11 cellular contexts compared by ENCODE assay signal in genomic region chr19:45615056-45615455, GRCh38. TPM values are rescaled to one million over a fixed set of nuclear protein-coding genes. Genes with fewer than 3 reads are reported as not detected.
DNase-seq lines count a peak whose midpoint lies in the region; ATAC-seq and TF ChIP-seq lines count a peak whose summit lies in the region.
"Not testable (repeated sequence)": the region's sequence is repeated elsewhere in the genome, so short reads cannot be mapped to it uniquely, and the experiment has no call there.
"Had no signal": no experiment of that assay in that cellular context is flagged by ENCODE, and none has a peak within 500 bp of the region (broad histone marks: within the 10 kb centered on the region; RNA-seq: fewer than 3 reads in every experiment).

No MANE protein-coding gene starts in this region.

- H3K4me2 ChIP-seq in HCT116 (ENCODE audit: low read length) = peak overlapping the region; percentile 84

- H3K9me3 Mint-ChIP-seq in activated CD4-positive, alpha-beta memory T cell treated with anti-CD3 and anti-CD28 coated beads for 36 hours; natural killer cell treated with Interleukin-12 subunit alpha and Interleukin-12 subunit beta and Interleukin-15 and Interleukin-18, amount 100 ng/mL, for 72 hours: not testable (repeated sequence)

- in situ Hi-C loops in brain microvascular endothelial cell (cut with HindIII; ENCODE audit: low pct_ligation_motif_present, low sequenced_read_pairs); transverse colon (cut with MboI; ENCODE audit: low pct_ligation_motif_present in 1 of 4, low pct_unique_long_range_greater_than_20kb in 1 of 4, low sequenced_read_pairs in 3 of 4): not testable (repeated sequence)

- CTCF ChIA-PET in HCT116 (lab: Charles Lee) = interaction anchor here (1.6 to 4.8 kb wide), 3 partner anchors 26 to 176 kb away, joined by 5 to 45 read pairs (median 7); partner anchors contain the start of genes EML2, QPCTL and SNRPD2
- CTCF ChIA-PET in activated CD4-positive, alpha-beta memory T cell treated with anti-CD3 and anti-CD28 coated beads for 36 hours (lab: Charles Lee) = interaction anchor here (1.1 to 7.3 kb wide), 3 partner anchors 24 to 57 kb away, joined by 4 to 58 read pairs (median 5); no protein-coding TSS in a partner anchor

- peaks cover 28% of the 10 kb centered on the region for H3K4me1 Mint-ChIP-seq in activated CD4-positive, alpha-beta memory T cell treated with anti-CD3 and anti-CD28 coated beads for 36 hours (ENCODE audit: low read depth)
- peaks cover 19 to 22% of the 10 kb centered on the region in 2 donors for H3K4me1 Mint-ChIP-seq in natural killer cell treated with Interleukin-12 subunit alpha and Interleukin-12 subunit beta and Interleukin-15 and Interleukin-18, amount 100 ng/mL, for 72 hours (ENCODE audit: low read depth in 2 of 2)

- H3K4me1 ChIP-seq in HCT116 (ENCODE audit: control insufficient read depth in 1 of 2, insufficient read depth in 2 of 2, low read length in 2 of 2) (peaks cover 30 to 38% of the 10 kb centered on the region in 2 experiments), Peyer's patch (peaks cover 0 to 15% (median 3%) of the 10 kb centered on the region in 4 donors), foreskin keratinocyte (peaks cover 20% of the 10 kb centered on the region), transverse colon (peaks cover 3 to 24% (median 16%) of the 10 kb centered on the region in 4 donors)

- H3K36me3 Mint-ChIP-seq in activated CD4-positive, alpha-beta memory T cell treated with anti-CD3 and anti-CD28 coated beads for 36 hours = peaks cover 64% of the 10 kb centered on the region
- H3K36me3 Mint-ChIP-seq in natural killer cell treated with Interleukin-12 subunit alpha and Interleukin-12 subunit beta and Interleukin-15 and Interleukin-18, amount 100 ng/mL, for 72 hours = peaks cover 18% of the 10 kb centered on the region

- peak overlapping the region; percentile 76 for H3K27ac ChIP-seq in 22Rv1
- H3K27ac ChIP-seq in HCT116 (ENCODE audit: low read depth, low read length) = peak overlapping the region; percentile 98
- peak overlapping the region in 3 of 4 donors; percentile 72 to 91 (median 78) for H3K27ac ChIP-seq in Peyer's patch
- H3K27ac ChIP-seq in brain microvascular endothelial cell = peak overlapping the region; percentile 83
- H3K27ac ChIP-seq in foreskin keratinocyte = peak overlapping the region; percentile 96
- peak overlapping the region; percentile 75 to 89 (median 86) for H3K27ac ChIP-seq in transverse colon

- peak overlapping the region; percentile 99 for H3K27ac Mint-ChIP-seq in activated CD4-positive, alpha-beta memory T cell treated with anti-CD3 and anti-CD28 coated beads for 36 hours
- H3K27ac Mint-ChIP-seq in natural killer cell treated with Interleukin-12 subunit alpha and Interleukin-12 subunit beta and Interleukin-15 and Interleukin-18, amount 100 ng/mL, for 72 hours = peak overlapping the region; percentile 98

- not testable (repeated sequence) for DNase-seq in HCT116 (ENCODE audit: low read depth, low spot score); Peyer's patch; activated CD4-positive, alpha-beta memory T cell treated with anti-CD3 and anti-CD28 coated beads for 36 hours; brain microvascular endothelial cell; foreskin keratinocyte; natural killer cell treated with Interleukin-12 subunit alpha and Interleukin-12 subunit beta and Interleukin-15 and Interleukin-18, amount 100 ng/mL, for 72 hours (ENCODE audit: low spot score); transverse colon

- not testable (repeated sequence) for H3K9me2 ChIP-seq in HCT116 (ENCODE audit: insufficient read depth)

- TF ChIP-seq RAD21 in HCT116 (IDR thresholded peaks at IDR 0.05; ENCODE audit: low read depth) = not testable (repeated sequence)

- intact Hi-C loops in HCT116 (cut with micrococcal nuclease); activated CD4-positive, alpha-beta memory T cell treated with anti-CD3 and anti-CD28 coated beads for 36 hours (cut with micrococcal nuclease); transverse colon (cut with DNase I; ENCODE audit: low total_unique reads): not testable (repeated sequence)

- peak overlapping the region; percentile 65 for H3K9ac ChIP-seq in HCT116 (ENCODE audit: low read length)

- POLR2A ChIA-PET in HCT116 (lab: Charles Lee) = interaction anchor here (1.1 to 3.4 kb wide), 11 partner anchors 11 to 174 kb away, joined by 3 to 54 read pairs (median 7); partner anchors contain the start of genes EML2, FOSB, OPA3 and SIX5
- POLR2A ChIA-PET in activated CD4-positive, alpha-beta memory T cell treated with anti-CD3 and anti-CD28 coated beads for 36 hours (lab: Charles Lee) = interaction anchor here (0.6 to 4.6 kb wide), 4 partner anchors 9 to 271 kb away, joined by 3 to 54 read pairs (median 7); partner anchors contain the start of gene IRF2BP1

- not testable (repeated sequence) for H3K27me3 ChIP-seq in HCT116 (ENCODE audit: insufficient read depth, low read length); Peyer's patch; brain microvascular endothelial cell (replicated peaks); foreskin keratinocyte; transverse colon

- H2AFZ ChIP-seq in HCT116 (ENCODE audit: low read depth, low read length, poor library complexity, severe bottlenecking) = not testable (repeated sequence)

- RAD21 ChIA-PET in HCT116 (lab: Charles Lee; ENCODE audit: low non-redundant PET in 1 of 2, low total read pairs in 2 of 2, uncharacterized antibody in 2 of 2, unreplicated experiment in 2 of 2) = interaction anchor here in 1 of 2 experiments (0.9 kb wide), 1 partner anchor 56 kb away, joined by 3 read pairs; no protein-coding TSS in a partner anchor

- peak overlapping the region; percentile 10 to 49; a peak in 3 of 4 replicates for H3K4me3 ChIP-seq in HCT116 (replicated peaks in 1 of 2; ENCODE audit: low read depth in 1 of 2, low read length in 2 of 2)
- not testable (repeated sequence) for H3K4me3 ChIP-seq in Peyer's patch; brain microvascular endothelial cell (ENCODE audit: low read depth, low read length); transverse colon

- H3K27me3 Mint-ChIP-seq in activated CD4-positive, alpha-beta memory T cell treated with anti-CD3 and anti-CD28 coated beads for 36 hours; natural killer cell treated with Interleukin-12 subunit alpha and Interleukin-12 subunit beta and Interleukin-15 and Interleukin-18, amount 100 ng/mL, for 72 hours: not testable (repeated sequence)

- WGBS in transverse colon (ENCODE audit: low coverage in 1 of 2), 2 donors = 88 to 90% methylated on average over 7 to 9 of the region's 9 CpGs

- H3K79me2 ChIP-seq in HCT116 (ENCODE audit: insufficient read depth, low read length) = not testable (repeated sequence)

- TF ChIP-seq EP300 in transverse colon (IDR thresholded peaks at IDR 0.05; ENCODE audit: low read depth) = not testable (repeated sequence)

- peaks cover 4 to 23% of the 10 kb centered on the region in 2 experiments; a peak in 3 of 4 replicates for H3K36me3 ChIP-seq in HCT116 (ENCODE audit: control insufficient read depth in 1 of 2, insufficient read depth in 2 of 2, low read length in 2 of 2)
- peaks cover 0 to 59% (median 0%) of the 10 kb centered on the region in 3 donors for H3K36me3 ChIP-seq in Peyer's patch
- peaks cover 38% of the 10 kb centered on the region for H3K36me3 ChIP-seq in brain microvascular endothelial cell (replicated peaks)
- H3K36me3 ChIP-seq in transverse colon = peaks cover 0 to 25% (median 3%) of the 10 kb centered on the region in 4 donors

- not testable (repeated sequence) for TF ChIP-seq POLR2A in HCT116 (IDR thresholded peaks at IDR 0.05; ENCODE audit: borderline replicate concordance, extremely low read depth, insufficient read depth, insufficient read length); Peyer's patch (IDR thresholded peaks at IDR 0.05); transverse colon (IDR thresholded peaks at IDR 0.05)

- H4K20me1 ChIP-seq in HCT116 (ENCODE audit: insufficient read depth) = not testable (repeated sequence)

- BruUV-seq in HCT116 (replicated peaks; lab: Mats Ljungman, UMichigan) = not testable (repeated sequence)

- not testable (repeated sequence) for ATAC-seq in HCT116; foreskin keratinocyte; natural killer cell treated with Interleukin-12 subunit alpha and Interleukin-12 subunit beta and Interleukin-15 and Interleukin-18, amount 100 ng/mL, for 72 hours

- H3K4me3 Mint-ChIP-seq in activated CD4-positive, alpha-beta memory T cell treated with anti-CD3 and anti-CD28 coated beads for 36 hours; natural killer cell treated with Interleukin-12 subunit alpha and Interleukin-12 subunit beta and Interleukin-15 and Interleukin-18, amount 100 ng/mL, for 72 hours: not testable (repeated sequence)

- TF ChIP-seq CTCF in 22Rv1 (IDR thresholded peaks at IDR 0.05); HCT116 (IDR thresholded peaks at IDR 0.05 in 2 of 3, conservative IDR thresholded peaks at IDR 0.05 in 1 of 3; ENCODE audit: borderline replicate concordance in 1 of 3, insufficient read depth in 1 of 3, low read depth in 2 of 3, low read length in 2 of 3); Peyer's patch (IDR thresholded peaks at IDR 0.05); brain microvascular endothelial cell (IDR thresholded peaks at IDR 0.05; ENCODE audit: low read depth, low read length, missing control alignments); foreskin keratinocyte (conservative IDR thresholded peaks at IDR 0.05); transverse colon (IDR thresholded peaks at IDR 0.05): not testable (repeated sequence)

- not testable (repeated sequence) for H3K9me3 ChIP-seq in HCT116 (ENCODE audit: control insufficient read depth in 1 of 2, insufficient read depth in 1 of 2, low read depth in 1 of 2, low read length in 2 of 2); Peyer's patch; transverse colon

RNA-seq across cellular contexts. Expression of gene GPR4, which starts 13.0 kb away (rescaled TPM):
- total RNA-seq in HCT116 (2021; ENCODE audit: unreplicated experiment) = 0.10 TPM
- 0.04 and 0.13 TPM in 2 replicates for polyA plus RNA-seq in HCT116 (2012)
- total RNA-seq in Peyer's patch = 1 to 10 TPM in 2 of 4 donors, under 1 TPM in 2; 0.18 to 3.4 (median 1.7) TPM
- not detected for total RNA-seq in activated CD4-positive, alpha-beta memory T cell treated with anti-CD3 and anti-CD28 coated beads for 36 hours
- not detected in 2 replicates for total RNA-seq in foreskin keratinocyte
- 0.06 and 0.07 TPM in 2 replicates for polyA plus RNA-seq in foreskin keratinocyte
- total RNA-seq in natural killer cell treated with Interleukin-12 subunit alpha and Interleukin-12 subunit beta and Interleukin-15 and Interleukin-18, amount 100 ng/mL, for 72 hours = under 1 TPM in 1 of 2 donors, not detected in 1; 0.24 TPM
- 1 to 10 TPM in 1 of 4 donors, under 1 TPM in 3; 0.27 to 1.4 (median 0.43) TPM for total RNA-seq in transverse colon
- total RNA-seq: LHCN-M2, RPMI7951 had no signal
- polyA plus RNA-seq: IgD-negative memory B cell had no signal

RNA-seq across cellular contexts. Expression of gene EML2, which starts 24.1 kb away (rescaled TPM):
- total RNA-seq in HCT116 (2021; ENCODE audit: unreplicated experiment) = 131 TPM
- polyA plus RNA-seq in HCT116 (2012) = 132 and 168 TPM in 2 replicates
- total RNA-seq in Peyer's patch = 10 to 100 TPM; 17.5 to 60.2 (median 46.9) TPM
- 100 to 1,000 TPM; 159 to 183 TPM for total RNA-seq in activated CD4-positive, alpha-beta memory T cell treated with anti-CD3 and anti-CD28 coated beads for 36 hours
- 53.0 and 61.6 TPM in 2 replicates for total RNA-seq in foreskin keratinocyte
- 58.1 and 63.6 TPM in 2 replicates for polyA plus RNA-seq in foreskin keratinocyte
- 100 to 1,000 TPM; 232 to 255 TPM for total RNA-seq in natural killer cell treated with Interleukin-12 subunit alpha and Interleukin-12 subunit beta and Interleukin-15 and Interleukin-18, amount 100 ng/mL, for 72 hours
- total RNA-seq in transverse colon = 10 to 100 TPM; 40.8 to 64.3 (median 60.0) TPM

RNA-seq across cellular contexts. Expression of gene OPA3, which starts 30.5 kb away (rescaled TPM):
- 11.1 TPM for total RNA-seq in HCT116 (2021; ENCODE audit: unreplicated experiment)
- polyA plus RNA-seq in HCT116 (2012) = 9.3 and 9.9 TPM in 2 replicates
- 10 to 100 TPM in 3 of 4 donors, 1 to 10 TPM in 1; 5.0 to 26.6 (median 13.6) TPM for total RNA-seq in Peyer's patch
- 10 to 100 TPM; 10.8 to 11.0 TPM for total RNA-seq in activated CD4-positive, alpha-beta memory T cell treated with anti-CD3 and anti-CD28 coated beads for 36 hours
- total RNA-seq in foreskin keratinocyte = 9.4 and 11.4 TPM in 2 replicates
- polyA plus RNA-seq in foreskin keratinocyte = 7.0 and 7.8 TPM in 2 replicates
- total RNA-seq in natural killer cell treated with Interleukin-12 subunit alpha and Interleukin-12 subunit beta and Interleukin-15 and Interleukin-18, amount 100 ng/mL, for 72 hours = 10 to 100 TPM; 17.0 to 17.5 TPM
- total RNA-seq in transverse colon = 10 to 100 TPM in 1 of 4 donors, 1 to 10 TPM in 3; 6.7 to 10.8 (median 8.6) TPM

RNA-seq across cellular contexts. Expression of gene GIPR, which starts 53.0 kb away (rescaled TPM):
- total RNA-seq in HCT116 (2021; ENCODE audit: unreplicated experiment) = 14.1 TPM
- 9.9 and 10.3 TPM in 2 replicates for polyA plus RNA-seq in HCT116 (2012)
- 1 to 10 TPM in 3 of 4 donors, not detected in 1; 4.6 to 6.0 (median 5.6) TPM for total RNA-seq in Peyer's patch
- total RNA-seq in activated CD4-positive, alpha-beta memory T cell treated with anti-CD3 and anti-CD28 coated beads for 36 hours = 1 to 10 TPM; 6.6 to 8.3 TPM
- total RNA-seq in foreskin keratinocyte = 0.65 and 1.3 TPM in 2 replicates
- polyA plus RNA-seq in foreskin keratinocyte = 0.49 and 0.75 TPM in 2 replicates
- total RNA-seq in natural killer cell treated with Interleukin-12 subunit alpha and Interleukin-12 subunit beta and Interleukin-15 and Interleukin-18, amount 100 ng/mL, for 72 hours = 10 to 100 TPM; 29.0 to 74.0 TPM
- total RNA-seq in transverse colon = 10 to 100 TPM; 10.1 to 40.4 (median 14.1) TPM
- total RNA-seq: LHCN-M2, RPMI7951 had no signal
- polyA plus RNA-seq: IgD-negative memory B cell had no signal
